In the genomic region with DNA sequence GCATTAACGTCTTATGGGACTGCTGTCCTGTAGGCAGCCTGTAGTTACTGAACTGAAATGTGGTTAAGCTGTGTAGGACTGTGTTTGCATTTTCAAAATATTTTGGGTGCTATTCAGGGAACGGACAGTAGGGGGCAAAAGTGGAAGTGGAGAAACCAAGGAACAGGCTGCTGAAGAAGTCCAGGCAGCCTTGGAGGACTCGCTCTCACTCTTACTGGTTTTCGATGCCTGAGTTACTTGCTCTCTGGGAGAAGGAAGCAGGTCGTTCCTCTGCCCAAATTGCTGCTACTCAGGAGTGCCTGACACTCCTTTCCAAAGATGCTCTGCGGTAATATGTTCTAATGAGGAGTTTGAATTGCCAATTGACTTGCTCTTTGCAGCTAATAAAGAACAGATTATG, we compare ENCODE assay signal across 9 cellular contexts.
A peak's percentile ranks its signal among the peaks of the same experiment; 100 is the strongest.
DNase-seq lines count a peak whose midpoint lies in the region; ATAC-seq and TF ChIP-seq lines count a peak whose summit lies in the region.
"Had no signal": no experiment of that assay in that cellular context is flagged by ENCODE, and none has a peak within 500 bp of the region (broad histone marks: within the 10 kb centered on the region; RNA-seq: fewer than 3 reads in every experiment).

No MANE protein-coding gene starts in this region.

- H3K27ac ChIP-seq in vagina: no peak overlapping the region

- H3K9ac ChIP-seq in adipocyte (ENCODE audit: low read length): no peak overlapping the region

- peak; percentile 14 for DNase-seq in GDM1 (lab: John Stamatoyannopoulos, UW)
- DNase-seq in LoVo (ENCODE audit: low spot score): peak; percentile 1
- DNase-seq in adipocyte (ENCODE audit: low read depth): peak; percentile 7
- peak; percentile 48 for DNase-seq in kidney tubule cell (ENCODE audit: low spot score)
- DNase-seq in vagina (ENCODE audit: extremely low spot score in 2 of 2): no peak
- DNase-seq in activated CD4-positive, alpha-beta T cell treated with anti-CD3 and anti-CD28 coated beads for 36 hours: no peak
- DNase-seq in SHP77 treated with DMSO at 0.1 percent for 48 hours (lab: John Stamatoyannopoulos, UW): no peak

- H3K27ac Mint-ChIP-seq in activated CD4-positive, alpha-beta T cell treated with anti-CD3 and anti-CD28 coated beads for 36 hours: no peak overlapping the region
- H3K27ac Mint-ChIP-seq: stimulated activated naive CD8-positive, alpha-beta T cell treated with anti-CD3 and anti-CD28 coated beads, Interleukin-15, amount 100 ng/mL, for 72 hours had no signal

- H3K4me3 Mint-ChIP-seq in activated CD4-positive, alpha-beta T cell treated with anti-CD3 and anti-CD28 coated beads for 36 hours: no peak overlapping the region
- H3K4me3 Mint-ChIP-seq: stimulated activated naive CD8-positive, alpha-beta T cell treated with anti-CD3 and anti-CD28 coated beads, Interleukin-15, amount 100 ng/mL, for 72 hours had no signal

- H3K4me1 Mint-ChIP-seq in activated CD4-positive, alpha-beta T cell treated with anti-CD3 and anti-CD28 coated beads for 36 hours: no peaks in the 10 kb centered on the region
- H3K4me1 Mint-ChIP-seq: stimulated activated naive CD8-positive, alpha-beta T cell treated with anti-CD3 and anti-CD28 coated beads, Interleukin-15, amount 100 ng/mL, for 72 hours had no signal

- H3K4me3 ChIP-seq in adipocyte (ENCODE audit: low read length): no peak overlapping the region
- no peak overlapping the region for H3K4me3 ChIP-seq in vagina

- intact Hi-C loops in vagina (cut with DNase I): no loop called here
- intact Hi-C loops in activated CD4-positive, alpha-beta T cell treated with anti-CD3 and anti-CD28 coated beads for 36 hours (cut with DNase I, micrococcal nuclease): no loop called here

- no peak for TF ChIP-seq POLR2A in vagina (IDR thresholded peaks at IDR 0.05)

- H3K9me3 ChIP-seq in adipocyte (ENCODE audit: control insufficient read depth, low read length) (no peaks in the 10 kb centered on the region), vagina (no peaks in the 10 kb centered on the region)

- TF ChIP-seq CTCF in vagina (IDR thresholded peaks at IDR 0.05): peak in 1 of 3 experiments; percentile 5

- no peak for ATAC-seq in activated CD4-positive, alpha-beta T cell treated with anti-CD3 and anti-CD28 coated beads for 36 hours
- no peak for ATAC-seq in GM18511 (IDR thresholded peaks at IDR 0.05; ENCODE audit: unreplicated experiment)
- ATAC-seq: stimulated activated naive CD8-positive, alpha-beta T cell treated with anti-CD3 and anti-CD28 coated beads, Interleukin-15, amount 100 ng/mL, for 72 hours had no signal

- POLR2A ChIA-PET in activated CD4-positive, alpha-beta T cell treated with anti-CD3 and anti-CD28 coated beads for 36 hours (lab: Charles Lee): no interaction called here

- H3K36me3 ChIP-seq in adipocyte (ENCODE audit: control insufficient read depth, insufficient read depth, low read length, severe bottlenecking) (no peaks in the 10 kb centered on the region), vagina (no peaks in the 10 kb centered on the region)

- no peaks in the 10 kb centered on the region for H3K4me1 ChIP-seq in adipocyte (ENCODE audit: control insufficient read depth, insufficient read depth, low read length)
- no peaks in the 10 kb centered on the region for H3K4me1 ChIP-seq in vagina

- H3K36me3 Mint-ChIP-seq in activated CD4-positive, alpha-beta T cell treated with anti-CD3 and anti-CD28 coated beads for 36 hours (ENCODE audit: low read depth): no peaks in the 10 kb centered on the region

- H3K27me3 Mint-ChIP-seq in activated CD4-positive, alpha-beta T cell treated with anti-CD3 and anti-CD28 coated beads for 36 hours: no peaks in the 10 kb centered on the region
- H3K27me3 Mint-ChIP-seq: stimulated activated naive CD8-positive, alpha-beta T cell treated with anti-CD3 and anti-CD28 coated beads, Interleukin-15, amount 100 ng/mL, for 72 hours had no signal

- H3K27me3 ChIP-seq in adipocyte (replicated peaks; ENCODE audit: control insufficient read depth, insufficient read depth, low read length) (no peaks in the 10 kb centered on the region), vagina (no peaks in the 10 kb centered on the region)

- H3K9me3 Mint-ChIP-seq in activated CD4-positive, alpha-beta T cell treated with anti-CD3 and anti-CD28 coated beads for 36 hours (ENCODE audit: low read depth): peaks cover 7% of the 10 kb centered on the region

- CTCF ChIA-PET in activated CD4-positive, alpha-beta T cell treated with anti-CD3 and anti-CD28 coated beads for 36 hours (lab: Charles Lee): interaction anchor here (0.8 kb wide), 1 partner anchor 11 kb away, joined by 4 read pairs; no protein-coding TSS in a partner anchor

Comparison
In these comparisons a context has a peak if more than half of its experiments do, and no peak if none do; other contexts are left out.
1. DNase-seq: peak in GDM1 (single experiment), LoVo (single experiment), adipocyte (single experiment) and kidney tubule cell (single experiment); none in vagina (0 of 2), activated CD4-positive, alpha-beta T cell treated with anti-CD3 and anti-CD28 coated beads for 36 hours (single experiment) and SHP77 treated with DMSO at 0.1 percent for 48 hours (single experiment).